Comparison of ENCODE assay signal across 32 cellular contexts in genomic region chr10:117667831-117668230, GRCh38.
"Had no signal": no experiment of that assay in that cellular context is flagged by ENCODE, and none has a peak within 500 bp of the region (broad histone marks: within the 10 kb centered on the region; RNA-seq: fewer than 3 reads in every experiment).

No MANE protein-coding gene starts in this region.

- H3K36me3 ChIP-seq: ascending aorta, brain microvascular endothelial cell, breast epithelium, cardiac muscle cell had no signal

- DNase-seq: activated effector memory CD4-positive, alpha-beta T cell treated with anti-CD3 and anti-CD28 coated beads, Interleukin-2, amount 50 U/mL, for 16 hours; activated effector memory CD4-positive, alpha-beta T cell treated with Interleukin-2 at 50 U/mL for 16 hours; activated gamma-delta T cell; activated gamma-delta T cell treated with Interleukin-2 at 50 U/mL for 16 hours; activated naive CD4-positive, alpha-beta T cell; activated naive CD4-positive, alpha-beta T cell treated with anti-CD3 and anti-CD28 coated beads for 36 hours; activated naive CD4-positive, alpha-beta T cell treated with anti-CD3 and anti-CD28 coated beads, Interleukin-2, amount 10 ng/mL, durations not matched to agents 7 days and 5 days; activated naive CD4-positive, alpha-beta T cell treated with anti-CD3 and anti-CD28 coated beads, Interleukin-2, amount 50 U/mL, for 16 hours; activated naive CD4-positive, alpha-beta T cell treated with Interleukin-2 at 50 U/mL for 16 hours; activated naive CD8-positive, alpha-beta T cell treated with anti-CD3 and anti-CD28 coated beads for 36 hours; activated naive CD8-positive, alpha-beta T cell treated with anti-CD3 and anti-CD28 coated beads, Interleukin-2, amount 10 ng/mL, durations not matched to agents 7 days and 5 days; activated naive CD8-positive, alpha-beta T cell treated with anti-CD3 and anti-CD28 coated beads, Interleukin-2, amount 50 U/mL, for 24 hours; activated T-cell treated with anti-CD3 and anti-CD28 coated beads for 4 hours; activated T-cell treated with anti-CD3 and anti-CD28 coated beads, Interleukin-2, amount 50 U/mL, for 1 hour; activated T-cell treated with anti-CD3 and anti-CD28 coated beads, Interleukin-2, amount 50 U/mL, for 24 hours; activated T-cell treated with anti-CD3 and anti-CD28 coated beads, Interleukin-2, amount 50 U/mL, for 4 hours; activated T-cell treated with anti-CD3 and anti-CD28 coated beads, Interleukin-2, amount 50 U/mL, for 48 hours; activated T-cell treated with anti-CD3 and anti-CD28 coated beads, Interleukin-2, amount 50 U/mL, for 72 hours; amniotic stem cell; amygdala; anterior cingulate cortex; aorta; body of pancreas; brain microvascular endothelial cell; caudate nucleus; central memory CD4-positive, alpha-beta T cell; cerebellar nuclear complex had no signal

- H3K4me3 ChIP-seq: ascending aorta, body of pancreas, breast epithelium, cardiac muscle cell had no signal

- H3K9me3 ChIP-seq: ascending aorta, body of pancreas, breast epithelium had no signal

- H3K4me1 ChIP-seq: ascending aorta, breast epithelium had no signal

- H3K27me3 ChIP-seq: ascending aorta, body of pancreas, brain microvascular endothelial cell, breast epithelium, cardiac muscle cell had no signal

- H3K27ac ChIP-seq: ascending aorta, body of pancreas, brain microvascular endothelial cell, breast epithelium, cardiac muscle cell had no signal

- ATAC-seq: activated naive CD4-positive, alpha-beta T cell treated with anti-CD3 and anti-CD28 coated beads, Interleukin-2, amount 50 U/mL, for 72 hours; activated naive CD8-positive, alpha-beta T cell treated with anti-CD3 and anti-CD28 coated beads, Interleukin-2, amount 50 U/mL, for 24 hours; activated T-cell treated with anti-CD3 and anti-CD28 coated beads, Interleukin-2, amount 50 U/mL, for 4 hours; activated T-cell treated with anti-CD3 and anti-CD28 coated beads, Interleukin-2, amount 50 U/mL, for 72 hours; activated T-helper 17 cell treated with anti-CD3 and anti-CD28 coated beads, Interleukin-2, amount 50 U/mL, for 72 hours; body of pancreas had no signal
